ENCODE assay signal across 16 cellular contexts in genomic region chr1:232927722-232928505, GRCh38. TPM values are rescaled to one million over a fixed set of nuclear protein-coding genes. Genes with fewer than 3 reads are reported as not detected.
DNase-seq lines count a peak whose midpoint lies in the region; ATAC-seq and TF ChIP-seq lines count a peak whose summit lies in the region.
"Had no signal": no experiment of that assay in that cellular context is flagged by ENCODE, and none has a peak within 500 bp of the region (broad histone marks: within the 10 kb centered on the region; RNA-seq: fewer than 3 reads in every experiment).

No MANE protein-coding gene starts in this region.

- H3K9me3 ChIP-seq in heart left ventricle: peaks cover 0 to 2% (median 0%) of the 10 kb centered on the region in 12 donors
- no peaks in the 10 kb centered on the region for H3K9me3 ChIP-seq in right atrium auricular region

- TF ChIP-seq CTCF in heart left ventricle (IDR thresholded peaks at IDR 0.05) (no peak), right atrium auricular region (IDR thresholded peaks at IDR 0.05) (no peak), progenitor cell of endocrine pancreas (IDR thresholded peaks at IDR 0.05; ENCODE audit: unreplicated experiment) (no peak)

- ATAC-seq in heart left ventricle (peak in 3 of 4 donors; percentile 65 to 85 (median 76)), left ventricle myocardium superior (peak; percentile 74)
- ATAC-seq: HCT116 had no signal

- no peaks in the 10 kb centered on the region for H3K27me3 ChIP-seq in heart left ventricle
- H3K27me3 ChIP-seq in right atrium auricular region: no peaks in the 10 kb centered on the region

- H3K4me1 ChIP-seq in heart left ventricle (peaks cover 0 to 6% (median 0%) of the 10 kb centered on the region in 12 donors), right atrium auricular region (peaks cover 0 to 6% of the 10 kb centered on the region in 2 donors)

- peaks cover 7% of the 10 kb centered on the region for H3K9me3 Mint-ChIP-seq in progenitor cell of endocrine pancreas (ENCODE audit: low read depth)
- H3K9me3 Mint-ChIP-seq: CD4-positive, alpha-beta T cell had no signal

- no peaks in the 10 kb centered on the region for H3K36me3 ChIP-seq in heart left ventricle
- no peaks in the 10 kb centered on the region for H3K36me3 ChIP-seq in right atrium auricular region

- intact Hi-C loops in heart left ventricle (cut with DNase I): no loop called here
- intact Hi-C loops in left ventricle myocardium superior (cut with micrococcal nuclease): no loop called here

- H3K4me3 Mint-ChIP-seq in progenitor cell of endocrine pancreas (ENCODE audit: low read depth): no peak overlapping the region
- H3K4me3 Mint-ChIP-seq: CD4-positive, alpha-beta T cell had no signal

- H3K4me3 ChIP-seq in heart left ventricle (no peak overlapping the region), right atrium auricular region (no peak overlapping the region)

- DNase-seq in heart left ventricle (no peak), right atrium auricular region (ENCODE audit: low spot score) (no peak), left ventricle myocardium superior (no peak), progenitor cell of endocrine pancreas (ENCODE audit: low spot score, unreplicated experiment) (no peak), NCI-H2227 (lab: John Stamatoyannopoulos, UW; ENCODE audit: unreplicated experiment) (no peak), HuH-7.5 (ENCODE audit: low spot score) (no peak), amniotic stem cell (lab: John Stamatoyannopoulos, UW) (no peak)
- DNase-seq: CD4-positive, alpha-beta T cell; GOT3; KG1; NCI-H1105 treated with DMSO at 0.1 percent for 48 hours; NCI-H1694; NCI-H2081 treated with DMSO at 0.1 percent for 48 hours; NCI-H748 treated with DMSO at 0.1 percent for 48 hours; SHP77 treated with DMSO at 0.1 percent for 48 hours had no signal

- no peak for TF ChIP-seq POLR2A in heart left ventricle (IDR thresholded peaks at IDR 0.05)

- WGBS in heart left ventricle, 4 donors: 56 to 67% (median 60%) methylated on average over 5 of the region's 5 CpGs

- H3K4me1 Mint-ChIP-seq in progenitor cell of endocrine pancreas (ENCODE audit: low read depth): peaks cover 10% of the 10 kb centered on the region

- no peaks in the 10 kb centered on the region for H3K36me3 Mint-ChIP-seq in progenitor cell of endocrine pancreas (ENCODE audit: insufficient read depth)

- H3K27me3 Mint-ChIP-seq in progenitor cell of endocrine pancreas: peaks cover 12% of the 10 kb centered on the region
- H3K27me3 Mint-ChIP-seq: CD4-positive, alpha-beta T cell had no signal

- H3K27ac ChIP-seq in heart left ventricle (no peak overlapping the region), right atrium auricular region (no peak overlapping the region)

- H3K27ac Mint-ChIP-seq in progenitor cell of endocrine pancreas: peak overlapping the region; percentile 12
- H3K27ac Mint-ChIP-seq: CD4-positive, alpha-beta T cell had no signal

RNA-seq across cellular contexts. Expression of gene NTPCR, which starts 22.5 kb away (rescaled TPM):
- total RNA-seq in heart left ventricle (10 to 100 TPM; 29.6 to 62.9 (median 57.7) TPM), right atrium auricular region (10 to 100 TPM; 27.3 to 39.3 TPM), left ventricle myocardium superior (52.2 TPM), progenitor cell of endocrine pancreas (59.0 and 60.1 TPM in 2 replicates)
- 10 to 100 TPM; 70.3 to 81.8 TPM for polyA plus RNA-seq in heart left ventricle
